14 cellular contexts compared by ENCODE assay signal in the genomic region with DNA sequence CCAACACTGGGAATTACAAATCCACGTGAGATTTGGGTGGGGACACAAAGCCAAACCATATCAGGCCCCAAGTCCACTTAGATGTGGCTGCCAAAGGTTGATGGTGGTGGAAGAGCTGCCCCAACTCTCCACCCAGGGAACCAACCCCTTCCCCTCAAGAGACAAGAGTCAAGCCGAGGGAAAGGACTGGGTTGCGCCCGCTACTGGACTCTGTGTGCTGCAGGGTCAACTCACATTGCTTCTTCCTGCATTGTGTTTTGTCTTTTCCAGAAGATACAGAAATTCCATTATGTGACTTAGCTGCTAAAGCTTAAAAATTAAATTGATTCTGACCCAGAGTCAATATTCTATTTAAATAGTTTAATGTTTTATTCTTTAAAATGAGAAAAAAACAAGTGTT.
A peak's percentile ranks its signal among the peaks of the same experiment; 100 is the strongest.
DNase-seq lines count a peak whose midpoint lies in the region; ATAC-seq and TF ChIP-seq lines count a peak whose summit lies in the region.
"Had no signal": no experiment of that assay in that cellular context is flagged by ENCODE, and none has a peak within 500 bp of the region (broad histone marks: within the 10 kb centered on the region; RNA-seq: fewer than 3 reads in every experiment).

No MANE protein-coding gene starts in this region.

- H3K36me3 ChIP-seq in RWPE2 (ENCODE audit: low read depth): no peaks in the 10 kb centered on the region
- H3K36me3 ChIP-seq: tibial nerve had no signal

- H3K4me3 ChIP-seq in RWPE2 (ENCODE audit: severe bottlenecking): no peak overlapping the region
- H3K4me3 ChIP-seq: tibial nerve had no signal

- no peak for ATAC-seq in RWPE2 (ENCODE audit: low read depth)

- no peaks in the 10 kb centered on the region for H3K27me3 ChIP-seq in RWPE2 (ENCODE audit: insufficient read depth, poor library complexity, severe bottlenecking)
- H3K27me3 ChIP-seq: tibial nerve had no signal

- no peaks in the 10 kb centered on the region for H3K4me1 ChIP-seq in RWPE2 (ENCODE audit: insufficient read depth, poor library complexity, severe bottlenecking)
- H3K4me1 ChIP-seq: tibial nerve had no signal

- TF ChIP-seq CTCF in GM12874 (IDR thresholded peaks at IDR 0.05; ENCODE audit: insufficient read depth, low read depth, low read length) (peak; percentile 49), RWPE2 (IDR thresholded peaks at IDR 0.05; ENCODE audit: poor library complexity, severe bottlenecking) (peak; percentile 3)

- H3K27ac ChIP-seq in RWPE2 (ENCODE audit: poor library complexity, severe bottlenecking): no peak overlapping the region
- H3K27ac ChIP-seq: tibial nerve had no signal

- peak; percentile 47 for DNase-seq in activated CD4-positive, alpha-beta T cell treated with anti-CD3 and anti-CD28 coated beads for 48 hours
- no peak for DNase-seq in activated CD4-positive, alpha-beta T cell treated with anti-CD3 and anti-CD28 coated beads, Interleukin-2, amount 50 U/mL, for 1 hour
- DNase-seq in RWPE2 (ENCODE audit: low spot score) (no peak), iPS-NIHi11 (ENCODE audit: low spot score) (peak; percentile 34), DMS79 treated with DMSO at 0.1 percent for 48 hours (lab: John Stamatoyannopoulos, UW) (no peak), NCI-H2227 treated with DMSO at 0.1 percent for 48 hours (lab: John Stamatoyannopoulos, UW) (no peak), GOT3 (lab: John Stamatoyannopoulos, UW) (no peak)
- DNase-seq: activated CD4-positive, alpha-beta memory T cell treated with anti-CD3 and anti-CD28 coated beads for 36 hours; activated naive CD8-positive, alpha-beta T cell treated with anti-CD3 and anti-CD28 coated beads for 36 hours; DMS53; NCI-H1436; NK-92 treated with Interleukin-12 subunit alpha and Interleukin-12 subunit beta, amount 100 ng/mL, for 24 hours had no signal

- H3K9me3 ChIP-seq in RWPE2 (ENCODE audit: severe bottlenecking): no peaks in the 10 kb centered on the region

Comparison
In these comparisons a context has a peak if more than half of its experiments do, and no peak if none do; other contexts are left out.
1. DNase-seq: peak in activated CD4-positive, alpha-beta T cell treated with anti-CD3 and anti-CD28 coated beads for 48 hours (single experiment) and iPS-NIHi11 (single experiment); none in activated CD4-positive, alpha-beta T cell treated with anti-CD3 and anti-CD28 coated beads, Interleukin-2, amount 50 U/mL, for 1 hour (single experiment), RWPE2 (single experiment), DMS79 treated with DMSO at 0.1 percent for 48 hours (single experiment), NCI-H2227 treated with DMSO at 0.1 percent for 48 hours (single experiment) and GOT3 (single experiment).